In genomic region chr9:71839665-71840064, GRCh38 we compare ENCODE assay signal across 26 cellular contexts.
DNase-seq lines count a peak whose midpoint lies in the region; ATAC-seq, FAIRE-seq and TF ChIP-seq lines count a peak whose summit lies in the region.
"Had no signal": no experiment of that assay in that cellular context is flagged by ENCODE, and none has a peak within 500 bp of the region (broad histone marks: within the 10 kb centered on the region; RNA-seq: fewer than 3 reads in every experiment).

No MANE protein-coding gene starts in this region.

- H3K9ac ChIP-seq in IMR-90 (ENCODE audit: low read depth, low read length) (no peak overlapping the region), H1 (replicated peaks in 1 of 4; ENCODE audit: extremely low read depth in 1 of 4, low read depth in 3 of 4, low read length in 3 of 4) (no peak overlapping the region)
- H3K9ac ChIP-seq: BLaER1 treated with 17β-estradiol and CSF1 and Interleukin-3, amounts not matched to agents 10 nM and 100 nM had no signal

- H3K36me3 ChIP-seq in IMR-90 (ENCODE audit: control insufficient read depth, insufficient read depth, low read length) (no peaks in the 10 kb centered on the region), H1 (ENCODE audit: control insufficient read depth in 2 of 4, insufficient read depth in 4 of 4, low read length in 3 of 4) (no peaks in the 10 kb centered on the region)
- H3K36me3 ChIP-seq: BLaER1 treated with 17β-estradiol and CSF1 and Interleukin-3, amounts not matched to agents 10 nM and 100 nM had no signal

- H3K14ac ChIP-seq in IMR-90 (replicated peaks; ENCODE audit: low read depth, low read length) (no peak overlapping the region), H1 (ENCODE audit: insufficient read length) (no peak overlapping the region)

- H3K23ac ChIP-seq in IMR-90 (ENCODE audit: low read depth, low read length) (no peak overlapping the region), H1 (ENCODE audit: insufficient read length) (no peak overlapping the region)

- no peak overlapping the region for H2AK9ac ChIP-seq in IMR-90 (replicated peaks; ENCODE audit: low read depth, low read length, poor library complexity)

- H2BK20ac ChIP-seq in IMR-90 (ENCODE audit: low read depth, low read length), result no peak overlapping the region
- H2BK20ac ChIP-seq in H1 (ENCODE audit: low read length), result no peak overlapping the region

- no peak overlapping the region for H3K27ac Mint-ChIP-seq in CD14-positive monocyte
- H3K27ac Mint-ChIP-seq: B cell; CD4-positive, alpha-beta memory T cell; CD8-positive, alpha-beta memory T cell had no signal

- in situ Hi-C loops in IMR-90 (cut with MboI; ENCODE audit: low sequenced_read_pairs), result no loop called here

- no peak for TF ChIP-seq CTCF in A549 (IDR thresholded peaks at IDR 0.05)
- TF ChIP-seq CTCF in IMR-90 (conservative IDR thresholded peaks at IDR 0.05; ENCODE audit: low read depth, low read length), result no peak
- TF ChIP-seq CTCF in H1 (IDR thresholded peaks at IDR 0.05; ENCODE audit: control extremely low read depth in 1 of 3, insufficient read depth in 1 of 3, low read depth in 1 of 3, low read length in 3 of 3), result no peak
- no peak for TF ChIP-seq CTCF in CD14-positive monocyte (IDR thresholded peaks at IDR 0.05)

- no peak overlapping the region for H2BK12ac ChIP-seq in H1 (ENCODE audit: low read depth, low read length)

- H2AK5ac ChIP-seq in IMR-90 (ENCODE audit: low read depth, low read length), result no peak overlapping the region
- H2AK5ac ChIP-seq in H1 (ENCODE audit: low read depth, low read length), result no peak overlapping the region

- FAIRE-seq in A549 (lab: Jason Lieb, UNC) (no peak), H1 (lab: Jason Lieb, UNC) (no peak)
- FAIRE-seq: A204.1, GM12878, GM12892, GM18507 had no signal

- no peak overlapping the region for H3K4me3 ChIP-seq in A549
- H3K4me3 ChIP-seq in IMR-90 (ENCODE audit: insufficient read depth, low read depth, low read length), result no peak overlapping the region
- no peak overlapping the region for H3K4me3 ChIP-seq in H1 (ENCODE audit: extremely low read depth in 1 of 4, insufficient read depth in 2 of 4, low read depth in 3 of 4, low read length in 4 of 4)
- H3K4me3 ChIP-seq: BLaER1 treated with 17β-estradiol and CSF1 and Interleukin-3, amounts not matched to agents 10 nM and 100 nM; GM12878 had no signal

- ATAC-seq in A549, result no peak
- ATAC-seq in IMR-90 (ENCODE audit: low read depth), result no peak
- no peak for ATAC-seq in SK-N-SH treated with all-trans-retinoic acid at 6 μM for 48 hours
- ATAC-seq: GM12878 had no signal

- H3K4ac ChIP-seq in IMR-90 (ENCODE audit: low read depth, low read length) (no peak overlapping the region), H1 (replicated peaks; ENCODE audit: insufficient read length, low read depth, low read length) (no peak overlapping the region)

- no peak overlapping the region for H4K5ac ChIP-seq in IMR-90 (ENCODE audit: low read depth, low read length)
- H4K5ac ChIP-seq in H1 (ENCODE audit: insufficient read length, low read depth, low read length), result no peak overlapping the region

- H3K4me1 Mint-ChIP-seq in CD14-positive monocyte, result peaks cover 5% of the 10 kb centered on the region
- H3K4me1 Mint-ChIP-seq: B cell; CD4-positive, alpha-beta memory T cell; CD8-positive, alpha-beta memory T cell had no signal

- H3K79me2 ChIP-seq in H1 (ENCODE audit: control insufficient read depth in 1 of 2, insufficient read depth in 2 of 2, low read length in 2 of 2), result no peaks in the 10 kb centered on the region

- H4K8ac ChIP-seq in IMR-90 (ENCODE audit: low read depth in 2 of 2, low read length in 2 of 2), result no peak overlapping the region
- no peak overlapping the region for H4K8ac ChIP-seq in H1 (ENCODE audit: extremely low read depth, insufficient read depth, low read length)

- CTCF ChIA-PET in A549 (lab: Yijun Ruan, JAX) (no interaction called here), IMR-90 (lab: Yijun Ruan, JAX) (no interaction called here), H1 (lab: Charles Lee; ENCODE audit: partially characterized antibody) (no interaction called here)

- H3K36me3 Mint-ChIP-seq in CD14-positive monocyte, result no peaks in the 10 kb centered on the region
- H3K36me3 Mint-ChIP-seq: CD4-positive, alpha-beta memory T cell; CD4-positive, CD25-positive, alpha-beta regulatory T cell had no signal

- TF ChIP-seq POLR2A in A549 (IDR thresholded peaks at IDR 0.05; ENCODE audit: low read length), result no peak
- no peak for TF ChIP-seq POLR2A in IMR-90 (IDR thresholded peaks at IDR 0.05; ENCODE audit: low read depth, low read length)
- no peak for TF ChIP-seq POLR2A in H1 (IDR thresholded peaks at IDR 0.05; ENCODE audit: control extremely low read depth in 1 of 2, low read depth in 2 of 2, low read length in 2 of 2)

- dilution Hi-C loops in IMR-90 (cut with HindIII; ENCODE audit: low sequenced_read_pairs, unreplicated experiment), result no loop called here

- DNase-seq in A549 (ENCODE audit: low read depth in 1 of 2, low spot score in 1 of 2) (no peak), IMR-90 (no peak), H1 (ENCODE audit: low read depth in 1 of 2, low spot score in 2 of 2) (no peak), CD14-positive monocyte (ENCODE audit: low spot score) (no peak)
- no peak for DNase-seq in activated CD4-positive, alpha-beta T cell treated with anti-CD3 and anti-CD28 coated beads for 1 hour
- DNase-seq: 8988T; AML-193; CD4-positive, alpha-beta memory T cell; CD4-positive, CD25-positive, alpha-beta regulatory T cell; CD8-positive, alpha-beta memory T cell; COR-L47; DMS 273 treated with DMSO at 0.1 percent for 48 hours; DMS153; DMS53; DMS79; DND-41; EL; GDM1 had no signal

- H3K79me1 ChIP-seq in IMR-90 (ENCODE audit: low read depth in 1 of 2, low read length in 2 of 2), result no peaks in the 10 kb centered on the region
- H3K79me1 ChIP-seq in H1 (ENCODE audit: low read depth, low read length), result no peaks in the 10 kb centered on the region

- H2BK15ac ChIP-seq in IMR-90 (ENCODE audit: low read depth, low read length) (no peak overlapping the region), H1 (ENCODE audit: low read length) (no peak overlapping the region)

- H3K4me3 Mint-ChIP-seq in CD14-positive monocyte, result no peak overlapping the region
- H3K4me3 Mint-ChIP-seq: B cell; CD4-positive, alpha-beta memory T cell; CD4-positive, CD25-positive, alpha-beta regulatory T cell; CD8-positive, alpha-beta memory T cell had no signal

- H2BK5ac ChIP-seq in IMR-90 (ENCODE audit: low read depth, low read length, poor library complexity, severe bottlenecking), result no peak overlapping the region
- H2BK5ac ChIP-seq in H1 (ENCODE audit: low read depth, low read length), result no peak overlapping the region

- intact Hi-C loops in IMR-90 (cut with micrococcal nuclease), result no loop called here
- intact Hi-C loops in CD14-positive monocyte (cut with micrococcal nuclease), result no loop called here

- H3K9me3 ChIP-seq in A549 (no peaks in the 10 kb centered on the region; the same call in 2 of the 3 replicates), IMR-90 (ENCODE audit: control insufficient read depth, insufficient read depth, low read length) (no peaks in the 10 kb centered on the region), H1 (ENCODE audit: insufficient read depth in 2 of 2, low read depth in 1 of 2, low read length in 1 of 2) (no peaks in the 10 kb centered on the region)

- H3K9me3 Mint-ChIP-seq in CD14-positive monocyte, result peaks cover 0 to 13% (median 5%) of the 10 kb centered on the region in 7 donors

- H2BK120ac ChIP-seq in IMR-90 (ENCODE audit: low read depth, low read length) (no peak overlapping the region), H1 (replicated peaks; ENCODE audit: low read depth, low read length) (no peak overlapping the region)

- H3K27me3 ChIP-seq in IMR-90 (ENCODE audit: control insufficient read depth, insufficient read depth, low read length) (no peaks in the 10 kb centered on the region), H1 (replicated peaks in 1 of 4; ENCODE audit: control insufficient read depth in 3 of 4, extremely low read depth in 1 of 4, insufficient read depth in 3 of 4, low read length in 3 of 4) (no peaks in the 10 kb centered on the region)
- H3K27me3 ChIP-seq: BLaER1 treated with 17β-estradiol and CSF1 and Interleukin-3, amounts not matched to agents 10 nM and 100 nM had no signal

- BruUV-seq in IMR-90 (replicated peaks; lab: Mats Ljungman, UMichigan), result no TSS peak

- H3K4me2 ChIP-seq in A549 (no peak overlapping the region), IMR-90 (ENCODE audit: low read depth, low read length) (no peak overlapping the region), H1 (ENCODE audit: insufficient read depth in 1 of 2, low read depth in 2 of 2, low read length in 2 of 2) (no peak overlapping the region)
- H3K4me2 ChIP-seq: BLaER1 treated with 17β-estradiol and CSF1 and Interleukin-3, amounts not matched to agents 10 nM and 100 nM had no signal

- no peak overlapping the region for H3K56ac ChIP-seq in IMR-90 (ENCODE audit: extremely low read depth, insufficient read depth, low read length)
- no peak overlapping the region for H3K56ac ChIP-seq in H1 (replicated peaks; ENCODE audit: insufficient read length, low read depth, low read length)

- H3K27ac ChIP-seq in A549 (no peak overlapping the region), IMR-90 (ENCODE audit: insufficient read depth, low read length) (no peak overlapping the region), H1 (ENCODE audit: low read depth, low read length) (no peak overlapping the region)
- H3K27ac ChIP-seq: BLaER1 treated with 17β-estradiol and CSF1 and Interleukin-3, amounts not matched to agents 10 nM and 100 nM; C4-2B had no signal

- no peaks in the 10 kb centered on the region for H3K23me2 ChIP-seq in H1 (ENCODE audit: low read depth, low read length)

- H4K91ac ChIP-seq in IMR-90 (ENCODE audit: insufficient read depth, low read depth, low read length) (no peak overlapping the region), H1 (replicated peaks; ENCODE audit: insufficient read length, low read length) (no peak overlapping the region)

- H3K27me3 Mint-ChIP-seq in CD14-positive monocyte (ENCODE audit: low read depth in 3 of 3), result peaks cover 0 to 2% (median 0%) of the 10 kb centered on the region in 3 donors
- H3K27me3 Mint-ChIP-seq: B cell; CD4-positive, alpha-beta memory T cell had no signal

- POLR2A ChIA-PET in A549 (lab: Yijun Ruan, JAX) (no interaction called here), IMR-90 (lab: Charles Lee; ENCODE audit: unreplicated experiment) (no interaction called here), H1 (lab: Charles Lee; ENCODE audit: partially characterized antibody) (no interaction called here)

- H3K18ac ChIP-seq in IMR-90 (ENCODE audit: low read depth, low read length) (no peak overlapping the region), H1 (ENCODE audit: extremely low read depth, low read length) (no peak overlapping the region)

- WGBS in A549 (ENCODE audit: missing lambda C conversion rate), result 60% methylated on average over 5 of the region's 5 CpGs
- WGBS in IMR-90 (ENCODE audit: extremely low coverage in 2 of 2, insufficient read length in 1 of 2), 2 experiments, result 90% methylated on average over 2 of the region's 5 CpGs; no CpG with 5 or more reads in 1 of the 2 experiments
- 88% methylated on average over 5 of the region's 5 CpGs; no CpG with 5 or more reads in 1 of the 2 experiments for WGBS in H1 (ENCODE audit: extremely low coverage in 1 of 2, insufficient coverage in 1 of 2, insufficient read length in 1 of 2, insufficient replicate concordance in 2 of 2, low coverage in 1 of 2, low lambda C conversion rate in 2 of 2, missing lambda C conversion rate in 1 of 2), 2 experiments

- TF ChIP-seq EP300 in A549 (IDR thresholded peaks at IDR 0.05), result no peak
- no peak for TF ChIP-seq EP300 in H1 (IDR thresholded peaks at IDR 0.05; ENCODE audit: borderline replicate concordance in 1 of 2, low read depth in 2 of 2, low read length in 2 of 2)

- H2AFZ ChIP-seq in IMR-90 (replicated peaks; ENCODE audit: low read length, poor library complexity), result no peak overlapping the region
- no peak overlapping the region for H2AFZ ChIP-seq in H1 (ENCODE audit: low read length)

- TF ChIP-seq RAD21 in A549 (conservative IDR thresholded peaks at IDR 0.05 in 1 of 2, IDR thresholded peaks at IDR 0.05 in 1 of 2) (no peak), IMR-90 (IDR thresholded peaks at IDR 0.05; ENCODE audit: low read length) (no peak), H1 (IDR thresholded peaks at IDR 0.05 in 1 of 2, conservative IDR thresholded peaks at IDR 0.05 in 1 of 2; ENCODE audit: low read depth in 2 of 2, low read length in 2 of 2) (no peak)

- no peaks in the 10 kb centered on the region for H4K20me1 ChIP-seq in IMR-90 (ENCODE audit: insufficient read depth, low read length)
- H4K20me1 ChIP-seq in H1 (replicated peaks in 1 of 2; ENCODE audit: control insufficient read depth in 1 of 2, insufficient read depth in 2 of 2, low read length in 2 of 2), result no peaks in the 10 kb centered on the region
- H4K20me1 ChIP-seq: BLaER1 treated with 17β-estradiol and CSF1 and Interleukin-3, amounts not matched to agents 10 nM and 100 nM had no signal

- H3K9me1 ChIP-seq in IMR-90 (ENCODE audit: insufficient read depth, low read length), result no peaks in the 10 kb centered on the region

- H3K4me1 ChIP-seq in A549 (no peaks in the 10 kb centered on the region), IMR-90 (ENCODE audit: control insufficient read depth, insufficient read depth, low read length) (no peaks in the 10 kb centered on the region), H1 (replicated peaks in 1 of 4; ENCODE audit: control insufficient read depth in 3 of 4, insufficient read depth in 4 of 4, low read length in 3 of 4) (no peaks in the 10 kb centered on the region)
- H3K4me1 ChIP-seq: BLaER1 treated with 17β-estradiol and CSF1 and Interleukin-3, amounts not matched to agents 10 nM and 100 nM had no signal

Comparison
In these comparisons a context has a peak if more than half of its experiments do, and no peak if none do; other contexts are left out.
1. Of the 18 proteins assayed by ChIP-seq in both H1 and A549: peak only in H1: none; only in A549: none; in both: MAFK; in neither: 17.